ENCODE assay signal across 8 cellular contexts in the genomic region with DNA sequence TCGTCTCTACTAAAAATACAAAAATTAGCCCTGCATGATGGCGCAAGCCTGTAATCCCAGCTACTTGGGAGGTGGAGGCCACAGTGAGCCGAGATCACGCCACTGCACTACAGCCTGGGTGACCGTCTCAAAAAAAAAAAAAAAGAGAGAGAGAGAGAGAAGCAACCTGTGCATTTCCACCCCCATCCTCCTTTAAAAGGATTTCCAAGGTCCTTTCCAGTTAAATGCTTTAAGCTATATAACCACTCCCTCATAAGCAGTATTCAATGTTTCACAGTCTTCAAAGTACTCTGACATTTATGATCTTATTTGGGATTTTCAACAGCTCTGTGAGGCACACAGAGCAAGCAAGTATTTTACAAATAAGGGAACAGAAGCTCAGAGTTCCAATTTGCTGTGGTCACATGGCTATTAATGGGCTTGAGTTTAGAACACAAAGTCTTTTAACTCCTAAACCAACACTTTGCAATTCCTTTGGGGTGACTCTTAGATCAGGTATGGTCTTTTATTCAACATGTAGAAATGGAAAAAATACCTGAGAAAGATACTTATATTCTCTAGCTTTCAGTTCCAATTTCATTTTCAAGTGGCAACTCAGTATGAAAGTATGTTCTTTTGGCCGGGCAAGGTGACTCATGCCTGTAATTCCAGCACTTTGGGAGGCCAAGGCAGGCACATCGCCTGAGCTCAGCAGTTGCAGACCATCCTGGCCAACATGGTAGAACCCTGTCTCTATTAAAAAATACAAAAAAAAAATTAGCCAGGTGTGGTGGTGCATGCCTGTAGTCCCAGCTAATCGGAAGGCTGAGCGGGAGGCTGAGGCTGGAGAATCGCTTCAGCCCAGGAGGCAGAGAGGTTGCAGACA. TPM values are rescaled to one million over a fixed set of nuclear protein-coding genes. Genes with fewer than 3 reads are reported as not detected.
DNase-seq lines count a peak whose midpoint lies in the region; ATAC-seq and TF ChIP-seq lines count a peak whose summit lies in the region.

No MANE protein-coding gene starts in this region.

- POLR2A ChIA-PET in T-cell (lab: Charles Lee), result interaction anchor here in 1 of 2 donors (0.6 kb wide), 1 partner anchor 41 kb away, joined by 3 read pairs; no protein-coding TSS in a partner anchor

- peaks cover 6% of the 10 kb centered on the region for H3K36me3 Mint-ChIP-seq in T-cell

- peaks cover 73% of the 10 kb centered on the region for H3K79me2 ChIP-seq in osteoblast (ENCODE audit: insufficient read depth, low read length)

- no peaks in the 10 kb centered on the region for H3K9me3 ChIP-seq in osteoblast (ENCODE audit: low read depth, low read length)

- H3K9me3 Mint-ChIP-seq in T-cell, result no peaks in the 10 kb centered on the region

- no peaks in the 10 kb centered on the region for H3K27me3 ChIP-seq in osteoblast (ENCODE audit: insufficient read depth, low read length)

- no peak for DNase-seq in Right ventricle myocardium inferior (ENCODE audit: missing footprints)
- DNase-seq in cardiac septum (ENCODE audit: low spot score), result no peak
- DNase-seq in RPMI8226, result peak; percentile 74
- peak; percentile 65 for DNase-seq in dedifferentiated amniotic fluid mesenchymal stem cell (ENCODE audit: extremely low spot score)
- peak; percentile 30 for DNase-seq in osteoblast (ENCODE audit: insufficient read length, low spot score, missing footprints)
- DNase-seq in cerebellar nuclear complex (lab: John Stamatoyannopoulos, UW), result no peak
- DNase-seq in effector CD8-positive, alpha-beta T cell (lab: John Stamatoyannopoulos, UW), result no peak
- DNase-seq in T-cell, result no peak

- H3K4me2 ChIP-seq in osteoblast (ENCODE audit: insufficient read depth, low read length), result peak overlapping the region; percentile 94

- peak overlapping the region; percentile 92 for H3K27ac ChIP-seq in osteoblast (ENCODE audit: low read depth, low read length)

- no peaks in the 10 kb centered on the region for H3K27me3 Mint-ChIP-seq in T-cell

- peak; percentile 51 for ATAC-seq in Right ventricle myocardium inferior
- no peak for ATAC-seq in T-cell (replicated peaks in 1 of 4)

- H2AFZ ChIP-seq in osteoblast (ENCODE audit: low read length), result peak overlapping the region; percentile 52

- H3K4me3 ChIP-seq in osteoblast (ENCODE audit: insufficient read depth, low read length), result peak overlapping the region; percentile 55

- peaks cover 59 to 78% (median 59%) of the 10 kb centered on the region in 3 donors for H3K4me1 Mint-ChIP-seq in T-cell

- TF ChIP-seq CTCF in osteoblast (IDR thresholded peaks at IDR 0.05; ENCODE audit: extremely low read depth, low read depth, low read length), result no peak

- H3K4me3 Mint-ChIP-seq in T-cell, result no peak overlapping the region

- intact Hi-C loops in Right ventricle myocardium inferior (cut with DNase I), result no loop called here
- intact Hi-C loops in cardiac septum (cut with DNase I), result no loop called here

- no peak overlapping the region for H3K27ac Mint-ChIP-seq in T-cell

- peaks cover 26% of the 10 kb centered on the region for H3K4me1 ChIP-seq in osteoblast (ENCODE audit: insufficient read depth, low read length)

- no peaks in the 10 kb centered on the region for H3K36me3 ChIP-seq in osteoblast (ENCODE audit: insufficient read depth, low read length)

- peaks cover 8% of the 10 kb centered on the region for H4K20me1 ChIP-seq in osteoblast (ENCODE audit: insufficient read depth, low read length)

- CTCF ChIA-PET in T-cell (lab: Charles Lee), result interaction anchor here in 1 of 2 donors (0.6 to 0.7 kb wide), 2 partner anchors 45 to 87 kb away, joined by 5 to 7 read pairs; no protein-coding TSS in a partner anchor

RNA-seq across cellular contexts. Expression of gene SPOP, which starts 31.3 kb away (rescaled TPM):
- total RNA-seq in Right ventricle myocardium inferior, result 73.1 TPM
- 68.3 TPM for total RNA-seq in cardiac septum
- total RNA-seq in osteoblast, result 55.7 and 61.6 TPM in 2 replicates
- total RNA-seq in T-cell, result 10 to 100 TPM; 67.1 to 80.4 (median 71.5) TPM

Comparison
In these comparisons a context has a peak if more than half of its experiments do, and no peak if none do; other contexts are left out.
1. DNase-seq: peak in RPMI8226 (single experiment), dedifferentiated amniotic fluid mesenchymal stem cell (single experiment) and osteoblast (single experiment); none in Right ventricle myocardium inferior (single experiment), cardiac septum (single experiment), cerebellar nuclear complex (0 of 2), effector CD8-positive, alpha-beta T cell (single experiment) and T-cell (0 of 34).